Comparison of ENCODE assay signal across 8 cellular contexts in genomic region chr2:136327162-136327852, GRCh38.
DNase-seq lines count a peak whose midpoint lies in the region; ATAC-seq and TF ChIP-seq lines count a peak whose summit lies in the region.

No MANE protein-coding gene starts in this region.

- TF ChIP-seq CTCF in astrocyte of the spinal cord (IDR thresholded peaks at IDR 0.05; ENCODE audit: low read depth, low read length) = no peak

- in situ Hi-C loops in astrocyte of the spinal cord (cut with HindIII; ENCODE audit: low sequenced_read_pairs) = no loop called here

- peak; percentile 16 for DNase-seq in DMS153 treated with DMSO at 0.1 percent for 48 hours (lab: John Stamatoyannopoulos, UW; ENCODE audit: unreplicated experiment)
- no peak for DNase-seq in DMS153 (lab: John Stamatoyannopoulos, UW)
- DNase-seq in T follicular helper cell (ENCODE audit: low read depth) = peak; percentile 81
- DNase-seq in astrocyte of the spinal cord (ENCODE audit: low read depth, low spot score) = peak; percentile 4
- DNase-seq in retina = peak; percentile 42
- no peak for DNase-seq in D341Med (ENCODE audit: low spot score)
- no peak for DNase-seq in SKM-1 (lab: John Stamatoyannopoulos, UW; ENCODE audit: unreplicated experiment)

- no peak overlapping the region for H3K4me3 ChIP-seq in astrocyte of the spinal cord (ENCODE audit: low read depth, low read length)

- ATAC-seq in HG03060 (IDR thresholded peaks at IDR 0.05; ENCODE audit: low read depth, unreplicated experiment) = peak; percentile 66

Comparison
In these comparisons a context has a peak if more than half of its experiments do, and no peak if none do; other contexts are left out.
1. DNase-seq: peak in DMS153 treated with DMSO at 0.1 percent for 48 hours (single experiment), T follicular helper cell (single experiment), astrocyte of the spinal cord (single experiment) and retina (single experiment); none in DMS153 (single experiment), D341Med (single experiment) and SKM-1 (single experiment).